ENCODE assay signal across 7 cellular contexts in the genomic region with DNA sequence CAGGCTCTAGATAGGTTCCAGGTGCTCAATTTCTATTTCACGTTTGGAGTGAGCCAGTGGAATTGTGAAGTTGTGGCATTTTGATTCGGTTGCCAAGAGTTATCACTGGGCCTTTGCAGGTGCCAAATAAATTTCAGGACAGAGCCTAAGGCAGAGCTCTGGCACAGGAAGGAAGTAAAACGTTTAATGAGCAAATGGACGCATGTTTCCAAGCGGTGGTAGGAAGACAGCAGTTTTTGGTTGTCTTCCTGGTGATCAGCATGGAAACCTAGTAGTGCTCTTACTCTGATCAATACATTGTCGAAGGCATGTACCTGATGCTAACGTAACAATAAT. TPM values are rescaled to one million over a fixed set of nuclear protein-coding genes. Genes with fewer than 3 reads are reported as not detected.
DNase-seq lines count a peak whose midpoint lies in the region; ATAC-seq and TF ChIP-seq lines count a peak whose summit lies in the region.

No MANE protein-coding gene starts in this region.

- H3K36me3 Mint-ChIP-seq in activated naive CD4-positive, alpha-beta T cell treated with anti-CD3 and anti-CD28 coated beads, Interleukin-2, amount 50 U/mL, for 72 hours: peaks cover 60 to 66% of the 10 kb centered on the region in 2 donors

- TF ChIP-seq CTCF in stomach (IDR thresholded peaks at IDR 0.05): no peak

- peaks cover 10% of the 10 kb centered on the region for H3K27me3 ChIP-seq in iPS-18a (ENCODE audit: control insufficient read depth, insufficient read depth, low read length)
- H3K27me3 ChIP-seq in stomach: no peaks in the 10 kb centered on the region

- no peak for DNase-seq in activated naive CD4-positive, alpha-beta T cell treated with anti-CD3 and anti-CD28 coated beads, Interleukin-2, amount 50 U/mL, for 72 hours (ENCODE audit: low spot score in 2 of 2)
- no peak for DNase-seq in stomach
- no peak for DNase-seq in CD1c-positive myeloid dendritic cell (ENCODE audit: extremely low spot score)
- DNase-seq in NCI-H446 treated with DMSO at 0.1 percent for 48 hours (lab: John Stamatoyannopoulos, UW): no peak
- DNase-seq in NCI-H1048 (lab: John Stamatoyannopoulos, UW): no peak

- H3K4me1 ChIP-seq in iPS-18a (ENCODE audit: control insufficient read depth, low read depth, low read length) (no peaks in the 10 kb centered on the region), stomach (peaks cover 29 to 86% (median 53%) of the 10 kb centered on the region in 4 donors)

- no peak for TF ChIP-seq POLR2A in stomach (IDR thresholded peaks at IDR 0.05)

- 12 to 25% (median 17%) methylated on average over 7 of the region's 7 CpGs for WGBS in stomach, 5 donors

- peak overlapping the region; percentile 95 to 98 for H3K27ac Mint-ChIP-seq in activated naive CD4-positive, alpha-beta T cell treated with anti-CD3 and anti-CD28 coated beads, Interleukin-2, amount 50 U/mL, for 72 hours

- intact Hi-C loops in stomach (cut with DNase I; ENCODE audit: low total_unique reads): no loop called here

- H3K4me3 ChIP-seq in iPS-18a (ENCODE audit: low read length) (peak overlapping the region; percentile 63), stomach (peak overlapping the region; percentile 59 to 67 (median 62))

- H3K36me3 ChIP-seq in iPS-18a (ENCODE audit: control insufficient read depth, low read depth, low read length) (no peaks in the 10 kb centered on the region), stomach (peaks cover 0 to 12% (median 0%) of the 10 kb centered on the region in 4 donors)

- H3K9me3 Mint-ChIP-seq in activated naive CD4-positive, alpha-beta T cell treated with anti-CD3 and anti-CD28 coated beads, Interleukin-2, amount 50 U/mL, for 72 hours: no peaks in the 10 kb centered on the region

- ATAC-seq in HG03066 (IDR thresholded peaks at IDR 0.05; ENCODE audit: low read depth, unreplicated experiment): peak; percentile 0
- peak; percentile 1 to 6 for ATAC-seq in activated naive CD4-positive, alpha-beta T cell treated with anti-CD3 and anti-CD28 coated beads, Interleukin-2, amount 50 U/mL, for 72 hours

- H3K9me3 ChIP-seq in iPS-18a (ENCODE audit: control insufficient read depth, low read depth, low read length): no peaks in the 10 kb centered on the region
- H3K9me3 ChIP-seq in stomach: no peaks in the 10 kb centered on the region

- H3K27ac ChIP-seq in iPS-18a (ENCODE audit: low read length) (no peak overlapping the region), stomach (peak overlapping the region; percentile 82 to 97 (median 91))

- no peak for TF ChIP-seq EP300 in stomach (IDR thresholded peaks at IDR 0.05)

- no peak overlapping the region for H3K9ac ChIP-seq in iPS-18a (ENCODE audit: low read length)

RNA-seq across cellular contexts. Expression of a gene that starts 0.5 kb away (rescaled TPM):
- total RNA-seq in activated naive CD4-positive, alpha-beta T cell treated with anti-CD3 and anti-CD28 coated beads, Interleukin-2, amount 50 U/mL, for 72 hours: 100 to 1,000 TPM; 131 to 355 TPM
- total RNA-seq in stomach: 100 to 1,000 TPM in 1 of 5 donors, 10 to 100 TPM in 3, under 1 TPM in 1; 0.58 to 137 (median 33.4) TPM
- polyA plus RNA-seq in stomach: 10 to 100 TPM; 43.3 to 78.1 (median 46.4) TPM

RNA-seq across cellular contexts. Expression of a gene that starts 29.3 kb away (rescaled TPM):
- total RNA-seq in activated naive CD4-positive, alpha-beta T cell treated with anti-CD3 and anti-CD28 coated beads, Interleukin-2, amount 50 U/mL, for 72 hours: 10 to 100 TPM; 40.7 to 67.6 TPM
- 100 to 1,000 TPM in 2 of 5 donors, 10 to 100 TPM in 3; 33.6 to 301 (median 55.4) TPM for total RNA-seq in stomach
- 10 to 100 TPM; 17.3 to 24.6 (median 20.0) TPM for polyA plus RNA-seq in stomach
